26 cellular contexts compared by ENCODE assay signal in the genomic region with DNA sequence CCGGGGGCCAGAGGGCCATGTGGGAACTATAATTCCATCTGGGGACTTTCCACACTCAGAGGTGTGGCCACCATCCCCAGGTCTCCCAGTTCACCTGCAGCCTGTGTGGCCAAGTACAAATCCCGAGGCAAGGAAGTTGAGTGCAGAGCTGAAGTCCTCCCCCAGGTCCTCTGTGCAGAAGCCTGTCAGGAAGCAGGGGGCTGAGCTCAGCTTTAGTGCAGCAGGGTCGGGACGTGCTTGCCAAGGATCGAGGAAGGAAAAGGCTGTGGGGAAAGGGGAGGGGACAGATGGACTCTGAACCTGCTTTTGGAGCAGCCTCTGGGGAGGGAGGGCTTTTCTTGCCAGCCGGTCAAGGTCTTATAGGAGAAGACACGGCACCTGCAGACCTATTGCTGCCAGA.
"Had no signal": no experiment of that assay in that cellular context is flagged by ENCODE, and none has a peak within 500 bp of the region (broad histone marks: within the 10 kb centered on the region; RNA-seq: fewer than 3 reads in every experiment).

No MANE protein-coding gene starts in this region.

- H3K4me1 Mint-ChIP-seq: activated CD4-positive, alpha-beta memory T cell treated with anti-CD3 and anti-CD28 coated beads, Interleukin-2, amount 10 ng/mL, durations not matched to agents 7 days and 5 days; activated CD4-positive, alpha-beta T cell treated with anti-CD3 and anti-CD28 coated beads, Interleukin-2, amount 10 ng/mL, durations not matched to agents 24 days and 14 days; activated CD8-positive, alpha-beta memory T cell treated with anti-CD3 and anti-CD28 coated beads, Interleukin-2, amount 10 ng/mL, durations not matched to agents 7 days and 5 days; activated naive CD4-positive, alpha-beta T cell treated with anti-CD3 and anti-CD28 coated beads, Interleukin-2, amount 50 U/mL, for 24 hours; naive thymus-derived CD8-positive, alpha-beta T cell; stimulated activated memory B cell treated with anti-CD40 and anti-IgM and Interleukin-4, amounts not matched to agents 10 μg/mL and 1 μg/mL and 100 μg/mL, for 72 hours had no signal

- H3K27me3 ChIP-seq: brain microvascular endothelial cell, testis, vagina had no signal

- H3K36me3 Mint-ChIP-seq: activated CD8-positive, alpha-beta memory T cell treated with anti-CD3 and anti-CD28 coated beads, Interleukin-2, amount 10 ng/mL, durations not matched to agents 7 days and 5 days; activated naive CD4-positive, alpha-beta T cell treated with anti-CD3 and anti-CD28 coated beads, Interleukin-2, amount 50 U/mL, for 24 hours; naive thymus-derived CD8-positive, alpha-beta T cell; stimulated activated memory B cell treated with anti-CD40 and anti-IgM and Interleukin-4, amounts not matched to agents 10 μg/mL and 1 μg/mL and 100 μg/mL, for 72 hours had no signal

- H3K27ac Mint-ChIP-seq: activated CD4-positive, alpha-beta memory T cell treated with anti-CD3 and anti-CD28 coated beads, Interleukin-2, amount 10 ng/mL, durations not matched to agents 7 days and 5 days; activated CD4-positive, alpha-beta T cell treated with anti-CD3 and anti-CD28 coated beads, Interleukin-2, amount 10 ng/mL, durations not matched to agents 24 days and 14 days; activated CD8-positive, alpha-beta memory T cell treated with anti-CD3 and anti-CD28 coated beads, Interleukin-2, amount 10 ng/mL, durations not matched to agents 7 days and 5 days; activated naive CD4-positive, alpha-beta T cell treated with anti-CD3 and anti-CD28 coated beads, Interleukin-2, amount 50 U/mL, for 24 hours; activated T-helper 1 cell treated with anti-CD3 and anti-CD28 coated beads, Interleukin-12 subunit alpha, Interleukin-12 subunit beta, Interleukin-2, Interleukin-4 antibody, amounts not matched to agents 30 ng/mL and 10 ng/mL and 1 ng/mL, durations not matched to agents 14 hours and 24 hours and 36 hours; effector memory CD8-positive, alpha-beta T cell; naive thymus-derived CD8-positive, alpha-beta T cell; stimulated activated memory B cell treated with anti-CD40 and anti-IgM and Interleukin-4, amounts not matched to agents 10 μg/mL and 1 μg/mL and 100 μg/mL, for 72 hours; T-helper 17 cell; type B pancreatic cell had no signal

- H3K36me3 ChIP-seq: brain microvascular endothelial cell, heart right ventricle, left lung, vagina had no signal

- H3K27me3 Mint-ChIP-seq: activated CD4-positive, alpha-beta T cell treated with anti-CD3 and anti-CD28 coated beads, Interleukin-2, amount 10 ng/mL, durations not matched to agents 24 days and 14 days; type B pancreatic cell had no signal

- H3K4me1 ChIP-seq: heart right ventricle, left lung, testis, vagina had no signal

- DNase-seq: activated CD4-positive, alpha-beta memory T cell treated with anti-CD3 and anti-CD28 coated beads, Interleukin-2, amount 10 ng/mL, durations not matched to agents 7 days and 5 days; activated CD4-positive, CD25-positive, alpha-beta regulatory T cell; activated CD8-positive, alpha-beta memory T cell treated with anti-CD3 and anti-CD28 coated beads, Interleukin-2, amount 10 ng/mL, durations not matched to agents 7 days and 5 days; activated gamma-delta T cell treated with Interleukin-2 at 50 U/mL for 16 hours; activated T-cell treated with anti-CD3 and anti-CD28 coated beads for 4 hours; anterior cingulate cortex; brain microvascular endothelial cell; caudate nucleus; effector memory CD8-positive, alpha-beta T cell; heart right ventricle; kidney; left lung; naive thymus-derived CD8-positive, alpha-beta T cell; posterior cingulate gyrus; stimulated activated CD4-positive, alpha-beta T cell treated with anti-CD3 and anti-CD28 coated beads, Interleukin-15, amount 100 ng/mL, for 24 hours; SW 1271; T-helper 17 cell; testis had no signal

- H3K4me3 ChIP-seq: heart right ventricle, left lung, lung, smooth muscle cell, testis, vagina had no signal

- H3K4me3 Mint-ChIP-seq: activated CD4-positive, alpha-beta memory T cell treated with anti-CD3 and anti-CD28 coated beads, Interleukin-2, amount 10 ng/mL, durations not matched to agents 7 days and 5 days; activated CD4-positive, alpha-beta T cell treated with anti-CD3 and anti-CD28 coated beads, Interleukin-2, amount 10 ng/mL, durations not matched to agents 24 days and 14 days; activated CD8-positive, alpha-beta memory T cell treated with anti-CD3 and anti-CD28 coated beads, Interleukin-2, amount 10 ng/mL, durations not matched to agents 7 days and 5 days; activated naive CD4-positive, alpha-beta T cell treated with anti-CD3 and anti-CD28 coated beads, Interleukin-2, amount 50 U/mL, for 24 hours; activated T-helper 1 cell treated with anti-CD3 and anti-CD28 coated beads, Interleukin-12 subunit alpha, Interleukin-12 subunit beta, Interleukin-2, Interleukin-4 antibody, amounts not matched to agents 30 ng/mL and 10 ng/mL and 1 ng/mL, durations not matched to agents 14 hours and 24 hours and 36 hours; effector memory CD8-positive, alpha-beta T cell; naive thymus-derived CD8-positive, alpha-beta T cell; stimulated activated memory B cell treated with anti-CD40 and anti-IgM and Interleukin-4, amounts not matched to agents 10 μg/mL and 1 μg/mL and 100 μg/mL, for 72 hours; T-helper 17 cell; type B pancreatic cell had no signal

- H3K9me3 Mint-ChIP-seq: activated CD4-positive, alpha-beta memory T cell treated with anti-CD3 and anti-CD28 coated beads, Interleukin-2, amount 10 ng/mL, durations not matched to agents 7 days and 5 days; activated CD4-positive, alpha-beta T cell treated with anti-CD3 and anti-CD28 coated beads, Interleukin-2, amount 10 ng/mL, durations not matched to agents 24 days and 14 days; activated naive CD4-positive, alpha-beta T cell treated with anti-CD3 and anti-CD28 coated beads, Interleukin-2, amount 50 U/mL, for 24 hours; activated T-helper 1 cell treated with anti-CD3 and anti-CD28 coated beads, Interleukin-12 subunit alpha, Interleukin-12 subunit beta, Interleukin-2, Interleukin-4 antibody, amounts not matched to agents 30 ng/mL and 10 ng/mL and 1 ng/mL, durations not matched to agents 14 hours and 24 hours and 36 hours; effector memory CD8-positive, alpha-beta T cell; type B pancreatic cell had no signal

- H3K9me3 ChIP-seq: heart right ventricle, left lung, testis, vagina had no signal

- H3K27ac ChIP-seq: brain microvascular endothelial cell, heart right ventricle, left lung, testis, vagina had no signal
